ENCODE assay signal across 8 cellular contexts in the genomic region with DNA sequence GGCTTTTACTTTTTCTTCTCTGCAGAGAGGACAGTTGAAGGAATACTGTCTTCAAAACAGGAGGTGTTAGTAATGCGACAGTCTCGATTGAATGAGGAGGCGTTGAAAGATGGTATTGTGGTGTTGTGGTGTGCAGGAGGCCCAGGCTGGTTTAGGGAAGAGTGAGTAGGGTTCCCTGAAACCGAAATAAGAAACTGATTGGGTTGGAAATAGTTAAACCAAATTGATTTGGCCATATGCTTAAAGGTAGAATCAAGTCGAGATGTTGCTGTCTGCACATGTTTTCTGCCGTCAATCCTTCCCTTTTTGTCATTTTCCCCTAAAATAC. TPM values are rescaled to one million over a fixed set of nuclear protein-coding genes. Genes with fewer than 3 reads are reported as not detected.
A peak's percentile ranks its signal among the peaks of the same experiment; 100 is the strongest.
DNase-seq lines count a peak whose midpoint lies in the region; ATAC-seq and TF ChIP-seq lines count a peak whose summit lies in the region.

No MANE protein-coding gene starts in this region.

- H3K4me3 Mint-ChIP-seq in mesothelial cell of epicardium: peak overlapping the region; percentile 96

- peaks cover 12% of the 10 kb centered on the region for H3F3A ChIP-seq in SK-N-SH (replicated peaks; ENCODE audit: insufficient read depth)

- peak overlapping the region; percentile 100 for H3K27ac Mint-ChIP-seq in mesothelial cell of epicardium

- no peaks in the 10 kb centered on the region for H3K36me3 ChIP-seq in SK-N-SH (replicated peaks in 1 of 2; ENCODE audit: control insufficient read depth in 1 of 2, insufficient read depth in 2 of 2, low read length in 1 of 2)
- peaks cover 20% of the 10 kb centered on the region for H3K36me3 ChIP-seq in NT2/D1 (ENCODE audit: insufficient read depth, insufficient read length, low read length)
- H3K36me3 ChIP-seq in body of pancreas (replicated peaks in 1 of 2; ENCODE audit: insufficient read depth in 1 of 2, low read depth in 2 of 2): no peaks in the 10 kb centered on the region
- H3K36me3 ChIP-seq in thymus (ENCODE audit: control insufficient read depth, insufficient read depth): no peaks in the 10 kb centered on the region

- no peaks in the 10 kb centered on the region for H3K9me2 ChIP-seq in SK-N-SH

- peak overlapping the region; percentile 78; the same call in 1 of the 2 replicates for H2AFZ ChIP-seq in SK-N-SH (ENCODE audit: low read depth)

- peaks cover 23% of the 10 kb centered on the region for H4K20me1 ChIP-seq in SK-N-SH (ENCODE audit: insufficient read depth)

- H3K4me2 ChIP-seq in SK-N-SH: peak overlapping the region; percentile 87

- H3K27ac ChIP-seq in SK-N-SH (ENCODE audit: low read depth in 2 of 2, low read length in 1 of 2) (peak overlapping the region; percentile 100; a peak in 2 of 4 replicates), body of pancreas (peak overlapping the region in 3 of 4 donors; percentile 93 to 100 (median 99)), thymus (ENCODE audit: low read depth) (no peak overlapping the region)

- no peaks in the 10 kb centered on the region for H3K27me3 Mint-ChIP-seq in mesothelial cell of epicardium (ENCODE audit: low read depth)

- TF ChIP-seq CTCF in SK-N-SH (IDR thresholded peaks at IDR 0.05) (no peak), body of pancreas (IDR thresholded peaks at IDR 0.05) (no peak), mesothelial cell of epicardium (IDR thresholded peaks at IDR 0.05; ENCODE audit: unreplicated experiment) (no peak)

- no peak for TF ChIP-seq EP300 in SK-N-SH (IDR thresholded peaks at IDR 0.05; ENCODE audit: borderline replicate concordance in 1 of 2, low read depth in 1 of 2, low read length in 1 of 2)

- 23% methylated on average over 6 of the region's 6 CpGs for WGBS in SK-N-SH (ENCODE audit: low lambda C conversion rate)
- WGBS in body of pancreas, 2 donors: 4 to 5% methylated on average over 6 of the region's 6 CpGs
- WGBS in thymus: 11% methylated on average over 6 of the region's 6 CpGs

- TF ChIP-seq POLR2A in body of pancreas (IDR thresholded peaks at IDR 0.05): no peak

- CTCF ChIA-PET in SK-N-SH (lab: Yijun Ruan, JAX): interaction anchor here (0.8 to 1.0 kb wide), 2 partner anchors 9 to 432 kb away, joined by 3 to 4 read pairs; a partner anchor contains a TSS

- peaks cover 70% of the 10 kb centered on the region for H3K79me2 ChIP-seq in SK-N-SH (ENCODE audit: insufficient read depth)

- ATAC-seq in SK-N-SH treated with all-trans-retinoic acid at 6 μM for 48 hours: no peak
- ATAC-seq in body of pancreas: no peak

- H3K4me3 ChIP-seq in SK-N-SH (ENCODE audit: low read depth in 2 of 2, low read length in 1 of 2) (peak overlapping the region; percentile 94 to 99), NT2/D1 (ENCODE audit: insufficient read length, low read depth) (peak overlapping the region; percentile 93), body of pancreas (peak overlapping the region; percentile 32 to 76), thymus (ENCODE audit: low read length) (peak overlapping the region; percentile 70)

- DNase-seq in SK-N-SH (no peak), NT2/D1 (ENCODE audit: low read depth, low spot score) (no peak), body of pancreas (no peak), mesothelial cell of epicardium (ENCODE audit: low spot score in 2 of 2, unreplicated experiment in 2 of 2) (no peak), EL (no peak), NK-92 (lab: John Stamatoyannopoulos, UW; ENCODE audit: unreplicated experiment) (no peak)

- H3K4me1 Mint-ChIP-seq in mesothelial cell of epicardium: peaks cover 46% of the 10 kb centered on the region

- H3K4me1 ChIP-seq in SK-N-SH (ENCODE audit: control insufficient read depth in 1 of 2, insufficient read depth in 2 of 2, low read depth in 1 of 2, low read length in 1 of 2) (peaks cover 6 to 16% of the 10 kb centered on the region in 2 experiments; a peak in 3 of 4 replicates), NT2/D1 (ENCODE audit: insufficient read depth, insufficient read length) (no peaks in the 10 kb centered on the region), body of pancreas (peaks cover 40% of the 10 kb centered on the region), thymus (ENCODE audit: control insufficient read depth, insufficient read depth, low read length) (peaks cover 9% of the 10 kb centered on the region)

- H3K27me3 ChIP-seq in SK-N-SH (ENCODE audit: insufficient read depth): no peaks in the 10 kb centered on the region
- H3K27me3 ChIP-seq in NT2/D1 (ENCODE audit: insufficient read depth, insufficient read length): no peaks in the 10 kb centered on the region
- no peaks in the 10 kb centered on the region for H3K27me3 ChIP-seq in body of pancreas
- no peaks in the 10 kb centered on the region for H3K27me3 ChIP-seq in thymus (ENCODE audit: control insufficient read depth, insufficient read depth)

- H3K9me3 ChIP-seq in SK-N-SH (no peaks in the 10 kb centered on the region), NT2/D1 (ENCODE audit: insufficient read depth, low read length) (no peaks in the 10 kb centered on the region), body of pancreas (no peaks in the 10 kb centered on the region), thymus (ENCODE audit: control insufficient read depth) (no peaks in the 10 kb centered on the region)

- intact Hi-C loops in body of pancreas (cut with DNase I): no loop called here

- POLR2A ChIA-PET in SK-N-SH (lab: Yijun Ruan, JAX): no interaction called here

- H3K9ac ChIP-seq in SK-N-SH (peak overlapping the region; percentile 97), NT2/D1 (ENCODE audit: insufficient read length, low read depth) (peak overlapping the region; percentile 86)

- H3K9me3 Mint-ChIP-seq in mesothelial cell of epicardium: no peaks in the 10 kb centered on the region

- TF ChIP-seq RAD21 in SK-N-SH (IDR thresholded peaks at IDR 0.05; ENCODE audit: low read length): no peak

- H3K36me3 Mint-ChIP-seq in mesothelial cell of epicardium: no peaks in the 10 kb centered on the region

TF ChIP-seq in SK-N-SH, 30 proteins besides CTCF, POLR2A, EP300 and RAD21 (continues in another document):
- TF ChIP-seq FOXJ3 (CRISPR knock-in tag; IDR thresholded peaks at IDR 0.05) (no peak), RFX5 (IDR thresholded peaks at IDR 0.05; ENCODE audit: low read length) (no peak), NRF1 (IDR thresholded peaks at IDR 0.05; ENCODE audit: low read depth, low read length) (no peak), RCOR1 (IDR thresholded peaks at IDR 0.05; ENCODE audit: low read length) (no peak), POLR2AphosphoS5 (IDR thresholded peaks at IDR 0.05; ENCODE audit: low read depth, low read length) (no peak), EZH2phosphoT487 (IDR thresholded peaks at IDR 0.05; ENCODE audit: borderline replicate concordance, low read depth) (no peak), MXI1 (IDR thresholded peaks at IDR 0.05; ENCODE audit: low read depth, low read length) (no peak), YY1 (IDR thresholded peaks at IDR 0.05; ENCODE audit: low read depth) (no peak), TAF1 (IDR thresholded peaks at IDR 0.05; ENCODE audit: borderline replicate concordance, low read depth, low read length) (no peak), FOSL2 (IDR thresholded peaks at IDR 0.05; ENCODE audit: borderline replicate concordance, low read depth) (no peak)
- TF ChIP-seq, protein P1, sequence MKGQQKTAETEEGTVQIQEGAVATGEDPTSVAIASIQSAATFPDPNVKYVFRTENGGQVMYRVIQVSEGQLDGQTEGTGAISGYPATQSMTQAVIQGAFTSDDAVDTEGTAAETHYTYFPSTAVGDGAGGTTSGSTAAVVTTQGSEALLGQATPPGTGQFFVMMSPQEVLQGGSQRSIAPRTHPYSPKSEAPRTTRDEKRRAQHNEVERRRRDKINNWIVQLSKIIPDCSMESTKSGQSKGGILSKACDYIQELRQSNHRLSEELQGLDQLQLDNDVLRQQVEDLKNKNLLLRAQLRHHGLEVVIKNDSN (IDR thresholded peaks at IDR 0.05; ENCODE audit: borderline replicate concordance, low read depth): no peak

TF ChIP-seq in SK-N-SH treated with all-trans-retinoic acid at 6 μM for 48 hours, 23 proteins besides CTCF, POLR2A, EP300 and RAD21 (continues in another document):
- TF ChIP-seq, protein P2, sequence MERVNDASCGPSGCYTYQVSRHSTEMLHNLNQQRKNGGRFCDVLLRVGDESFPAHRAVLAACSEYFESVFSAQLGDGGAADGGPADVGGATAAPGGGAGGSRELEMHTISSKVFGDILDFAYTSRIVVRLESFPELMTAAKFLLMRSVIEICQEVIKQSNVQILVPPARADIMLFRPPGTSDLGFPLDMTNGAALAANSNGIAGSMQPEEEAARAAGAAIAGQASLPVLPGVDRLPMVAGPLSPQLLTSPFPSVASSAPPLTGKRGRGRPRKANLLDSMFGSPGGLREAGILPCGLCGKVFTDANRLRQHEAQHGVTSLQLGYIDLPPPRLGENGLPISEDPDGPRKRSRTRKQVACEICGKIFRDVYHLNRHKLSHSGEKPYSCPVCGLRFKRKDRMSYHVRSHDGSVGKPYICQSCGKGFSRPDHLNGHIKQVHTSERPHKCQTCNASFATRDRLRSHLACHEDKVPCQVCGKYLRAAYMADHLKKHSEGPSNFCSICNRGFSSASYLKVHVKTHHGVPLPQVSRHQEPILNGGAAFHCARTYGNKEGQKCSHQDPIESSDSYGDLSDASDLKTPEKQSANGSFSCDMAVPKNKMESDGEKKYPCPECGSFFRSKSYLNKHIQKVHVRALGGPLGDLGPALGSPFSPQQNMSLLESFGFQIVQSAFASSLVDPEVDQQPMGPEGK (CRISPR knock-in tag; IDR thresholded peaks at IDR 0.05; ENCODE audit: borderline replicate concordance): no peak
- TF ChIP-seq BACH2 (CRISPR knock-in tag; IDR thresholded peaks at IDR 0.05; ENCODE audit: borderline replicate concordance): no peak
- TF ChIP-seq ZFP30 (CRISPR knock-in tag; IDR thresholded peaks at IDR 0.05): no peak

RNA-seq across cellular contexts. Expression of a gene that starts 0.8 kb away (rescaled TPM):
- polyA plus RNA-seq in SK-N-SH (2012; rRNA removed) (12.1 and 16.7 TPM in 2 replicates), thymus (30.0 TPM)
- 18.4 and 18.8 TPM in 2 replicates for polyA plus RNA-seq in SK-N-SH (2012; cell fraction: cytosol; rRNA removed)
- polyA plus RNA-seq in SK-N-SH (2012; cell fraction: nucleus; rRNA removed): 4.8 and 12.7 TPM in 2 replicates
- total RNA-seq in body of pancreas (10 to 100 TPM; 25.4 to 31.3 TPM), mesothelial cell of epicardium (52.0 to 58.2 TPM (median 52.6 TPM) in 3 replicates)

RNA-seq across cellular contexts. Expression of a gene that starts 1.6 kb away (rescaled TPM):
- 39.6 and 79.5 TPM in 2 replicates for polyA plus RNA-seq in SK-N-SH (2012; rRNA removed)
- polyA plus RNA-seq in SK-N-SH (2012; cell fraction: cytosol; rRNA removed): 45.7 and 51.6 TPM in 2 replicates
- polyA plus RNA-seq in SK-N-SH (2012; cell fraction: nucleus; rRNA removed): 33.1 and 50.0 TPM in 2 replicates
- total RNA-seq in body of pancreas: 10 to 100 TPM; 32.2 to 93.6 TPM
- total RNA-seq in mesothelial cell of epicardium: 83.2 to 87.3 TPM (median 85.9 TPM) in 3 replicates
- 43.6 TPM for polyA plus RNA-seq in thymus

RNA-seq across cellular contexts. Expression of a gene that starts 51.2 kb away (rescaled TPM):
- polyA plus RNA-seq in SK-N-SH (2012; rRNA removed) (3.1 and 4.4 TPM in 2 replicates), thymus (8.6 TPM)
- 4.5 and 4.9 TPM in 2 replicates for polyA plus RNA-seq in SK-N-SH (2012; cell fraction: cytosol; rRNA removed)
- 1.8 and 3.7 TPM in 2 replicates for polyA plus RNA-seq in SK-N-SH (2012; cell fraction: nucleus; rRNA removed)
- total RNA-seq in body of pancreas (10 to 100 TPM; 10.5 to 13.2 TPM), mesothelial cell of epicardium (16.7 to 18.3 TPM (median 17.9 TPM) in 3 replicates)
